1 cellular context compared by ENCODE assay signal in the genomic region with DNA sequence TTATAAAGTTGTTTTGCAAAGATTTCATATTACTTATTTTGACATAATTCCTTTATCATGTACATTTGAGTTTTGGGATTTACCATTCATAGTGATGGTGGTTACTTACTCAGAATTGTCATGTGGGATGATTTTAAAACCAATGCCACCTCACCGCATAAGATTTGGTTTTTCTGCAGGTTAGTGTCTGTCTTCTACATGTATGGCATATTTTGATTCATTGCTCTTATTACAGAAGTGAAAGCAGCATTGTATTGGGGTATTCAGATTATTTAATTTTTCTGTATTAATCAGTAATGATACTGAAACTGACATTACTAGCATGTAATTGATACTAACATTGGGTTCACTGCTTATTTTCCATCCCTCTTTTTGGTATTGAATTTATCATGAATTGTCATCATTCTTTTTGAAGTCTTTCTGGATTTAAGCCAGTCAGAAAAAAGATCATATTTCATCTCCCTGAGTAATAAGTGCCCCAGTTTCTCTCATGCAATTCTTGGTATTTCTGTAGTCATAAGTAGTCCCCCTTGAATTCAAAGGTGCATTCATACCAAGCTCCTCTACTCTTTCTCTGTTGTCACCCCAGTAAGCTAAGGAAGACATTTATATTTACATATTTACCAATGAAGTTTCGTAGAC.
TF ChIP-seq lines count a peak whose summit lies in the region.

No MANE protein-coding gene starts in this region.

TF ChIP-seq in Ishikawa, 13 proteins besides CTCF, POLR2A, EP300 and RAD21 (continued from another document):
- TF ChIP-seq, protein P1, sequence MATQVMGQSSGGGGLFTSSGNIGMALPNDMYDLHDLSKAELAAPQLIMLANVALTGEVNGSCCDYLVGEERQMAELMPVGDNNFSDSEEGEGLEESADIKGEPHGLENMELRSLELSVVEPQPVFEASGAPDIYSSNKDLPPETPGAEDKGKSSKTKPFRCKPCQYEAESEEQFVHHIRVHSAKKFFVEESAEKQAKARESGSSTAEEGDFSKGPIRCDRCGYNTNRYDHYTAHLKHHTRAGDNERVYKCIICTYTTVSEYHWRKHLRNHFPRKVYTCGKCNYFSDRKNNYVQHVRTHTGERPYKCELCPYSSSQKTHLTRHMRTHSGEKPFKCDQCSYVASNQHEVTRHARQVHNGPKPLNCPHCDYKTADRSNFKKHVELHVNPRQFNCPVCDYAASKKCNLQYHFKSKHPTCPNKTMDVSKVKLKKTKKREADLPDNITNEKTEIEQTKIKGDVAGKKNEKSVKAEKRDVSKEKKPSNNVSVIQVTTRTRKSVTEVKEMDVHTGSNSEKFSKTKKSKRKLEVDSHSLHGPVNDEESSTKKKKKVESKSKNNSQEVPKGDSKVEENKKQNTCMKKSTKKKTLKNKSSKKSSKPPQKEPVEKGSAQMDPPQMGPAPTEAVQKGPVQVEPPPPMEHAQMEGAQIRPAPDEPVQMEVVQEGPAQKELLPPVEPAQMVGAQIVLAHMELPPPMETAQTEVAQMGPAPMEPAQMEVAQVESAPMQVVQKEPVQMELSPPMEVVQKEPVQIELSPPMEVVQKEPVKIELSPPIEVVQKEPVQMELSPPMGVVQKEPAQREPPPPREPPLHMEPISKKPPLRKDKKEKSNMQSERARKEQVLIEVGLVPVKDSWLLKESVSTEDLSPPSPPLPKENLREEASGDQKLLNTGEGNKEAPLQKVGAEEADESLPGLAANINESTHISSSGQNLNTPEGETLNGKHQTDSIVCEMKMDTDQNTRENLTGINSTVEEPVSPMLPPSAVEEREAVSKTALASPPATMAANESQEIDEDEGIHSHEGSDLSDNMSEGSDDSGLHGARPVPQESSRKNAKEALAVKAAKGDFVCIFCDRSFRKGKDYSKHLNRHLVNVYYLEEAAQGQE (IDR thresholded peaks at IDR 0.05; ENCODE audit: low read depth), result no peak
- TF ChIP-seq CEBPB (IDR thresholded peaks at IDR 0.05) (no peak), TEAD4 (IDR thresholded peaks at IDR 0.05) (no peak), EGR1 (IDR thresholded peaks at IDR 0.05) (no peak)
